ENCODE assay signal across 10 cellular contexts in genomic region chr1:184025242-184025675, GRCh38. TPM values are rescaled to one million over a fixed set of nuclear protein-coding genes. Genes with fewer than 3 reads are reported as not detected.
DNase-seq lines count a peak whose midpoint lies in the region; ATAC-seq, FAIRE-seq and TF ChIP-seq lines count a peak whose summit lies in the region.
"Had no signal": no experiment of that assay in that cellular context is flagged by ENCODE, and none has a peak within 500 bp of the region (broad histone marks: within the 10 kb centered on the region; RNA-seq: fewer than 3 reads in every experiment).

No MANE protein-coding gene starts in this region.

- H3K4me2 ChIP-seq in HepG2 (ENCODE audit: low read depth, low read length) (no peak overlapping the region), SK-N-SH (peak overlapping the region; percentile 45), hepatocyte (no peak overlapping the region)

- peaks cover 22% of the 10 kb centered on the region for H3K4me1 ChIP-seq in HepG2 (ENCODE audit: insufficient read depth, low read length)
- H3K4me1 ChIP-seq in right lobe of liver: no peaks in the 10 kb centered on the region
- H3K4me1 ChIP-seq in SK-N-SH (ENCODE audit: control insufficient read depth in 1 of 2, insufficient read depth in 2 of 2, low read depth in 1 of 2, low read length in 1 of 2): peaks cover 29 to 63% of the 10 kb centered on the region in 2 experiments; a peak in 3 of 4 replicates
- no peaks in the 10 kb centered on the region for H3K4me1 ChIP-seq in hepatocyte (ENCODE audit: insufficient read depth)

- H4K20me1 ChIP-seq in HepG2 (ENCODE audit: insufficient read depth, low read length) (no peaks in the 10 kb centered on the region), SK-N-SH (ENCODE audit: insufficient read depth) (no peaks in the 10 kb centered on the region), hepatocyte (ENCODE audit: insufficient read depth, poor library complexity, severe bottlenecking) (no peaks in the 10 kb centered on the region)

- TF ChIP-seq POLR2A in HepG2 (IDR thresholded peaks at IDR 0.05; ENCODE audit: insufficient read depth in 1 of 2, low read depth in 2 of 2, low read length in 2 of 2): no peak
- TF ChIP-seq POLR2A in right lobe of liver (IDR thresholded peaks at IDR 0.05): no peak

- no peak for TF ChIP-seq EP300 in HepG2 (IDR thresholded peaks at IDR 0.05; ENCODE audit: low read depth in 2 of 2, low read length in 2 of 2)
- no peak for TF ChIP-seq EP300 in HepG2 (CRISPR knock-in tag; IDR thresholded peaks at IDR 0.05; ENCODE audit: borderline replicate concordance)
- peak in 1 of 2 experiments; percentile 94; a peak in 2 of 4 replicates for TF ChIP-seq EP300 in SK-N-SH (IDR thresholded peaks at IDR 0.05; ENCODE audit: borderline replicate concordance in 1 of 2, low read depth in 1 of 2, low read length in 1 of 2)

- no peaks in the 10 kb centered on the region for H3K9me2 ChIP-seq in SK-N-SH
- H3K9me2 ChIP-seq in hepatocyte (replicated peaks; ENCODE audit: insufficient read depth): no peaks in the 10 kb centered on the region

- H3K36me3 ChIP-seq in HepG2 (replicated peaks in 1 of 2; ENCODE audit: control insufficient read depth in 1 of 2, insufficient read depth in 2 of 2, low read length in 2 of 2) (no peaks in the 10 kb centered on the region), right lobe of liver (no peaks in the 10 kb centered on the region), SK-N-SH (replicated peaks in 1 of 2; ENCODE audit: control insufficient read depth in 1 of 2, insufficient read depth in 2 of 2, low read length in 1 of 2) (no peaks in the 10 kb centered on the region), hepatocyte (replicated peaks; ENCODE audit: insufficient read depth, low read depth) (no peaks in the 10 kb centered on the region)

- no peak for TF ChIP-seq RAD21 in HepG2 (CRISPR knock-in tag; IDR thresholded peaks at IDR 0.05)
- no peak for TF ChIP-seq RAD21 in SK-N-SH (IDR thresholded peaks at IDR 0.05; ENCODE audit: low read length)

- H3F3A ChIP-seq in SK-N-SH (replicated peaks; ENCODE audit: insufficient read depth): peaks cover 5% of the 10 kb centered on the region

- no peaks in the 10 kb centered on the region for H3K9me3 ChIP-seq in HepG2 (ENCODE audit: low read length)
- H3K9me3 ChIP-seq in right lobe of liver: no peaks in the 10 kb centered on the region
- H3K9me3 ChIP-seq in SK-N-SH: no peaks in the 10 kb centered on the region
- no peaks in the 10 kb centered on the region for H3K9me3 ChIP-seq in hepatocyte (ENCODE audit: low read depth)

- H2AFZ ChIP-seq in HepG2 (ENCODE audit: low read length): no peak overlapping the region
- 0 out of 2 replicates have a peak overlapping the region, but pooled peaks have one; percentile 6 for H2AFZ ChIP-seq in SK-N-SH (ENCODE audit: low read depth)
- H2AFZ ChIP-seq in hepatocyte: no peak overlapping the region

- H3K4me3 ChIP-seq in HepG2 (replicated peaks in 1 of 3; ENCODE audit: insufficient read depth in 1 of 3, low read depth in 2 of 3, low read length in 3 of 3) (no peak overlapping the region), right lobe of liver (no peak overlapping the region), SK-N-SH (ENCODE audit: low read depth in 2 of 2, low read length in 1 of 2) (no peak overlapping the region), hepatocyte (no peak overlapping the region)

- H3K9ac ChIP-seq in HepG2 (ENCODE audit: insufficient read depth, low read depth, low read length) (no peak overlapping the region), SK-N-SH (no peak overlapping the region)

- DNase-seq in HepG2 (ENCODE audit: low spot score): peak; percentile 80
- DNase-seq in right lobe of liver: no peak
- DNase-seq in SK-N-SH: no peak
- DNase-seq in hepatocyte (ENCODE audit: low spot score): peak; percentile 18
- no peak for DNase-seq in mucosa of gallbladder (ENCODE audit: low spot score)
- DNase-seq in kidney glomerular epithelial cell (lab: John Stamatoyannopoulos, UW): no peak
- DNase-seq in NCI-H345 (lab: John Stamatoyannopoulos, UW): no peak
- DNase-seq: C1 segment of cervical spinal cord, NCI-H187 treated with DMSO at 0.1 percent for 48 hours had no signal

- in situ Hi-C loops in HepG2 (cut with HindIII; ENCODE audit: extremely low pct_ligation_motif_present, low pct_unique_long_range_greater_than_20kb): no loop called here

- H3K27me3 ChIP-seq in HepG2 (ENCODE audit: control insufficient read depth in 1 of 2, insufficient read depth in 2 of 2, low read length in 2 of 2) (no peaks in the 10 kb centered on the region; a peak in 2 of 5 replicates), right lobe of liver (no peaks in the 10 kb centered on the region), SK-N-SH (ENCODE audit: insufficient read depth) (no peaks in the 10 kb centered on the region), hepatocyte (no peaks in the 10 kb centered on the region)

- no TSS peak for BruUV-seq in HepG2 (replicated peaks; lab: Mats Ljungman, UMichigan)

- 0% methylated on average over 1 of the region's 1 CpG for WGBS in HepG2 (ENCODE audit: low lambda C conversion rate)
- WGBS in right lobe of liver (ENCODE audit: insufficient coverage, low coverage, low lambda C conversion rate, missing lambda C conversion rate): 60% methylated on average over 1 of the region's 1 CpG
- 28% methylated on average over 1 of the region's 1 CpG for WGBS in SK-N-SH (ENCODE audit: low lambda C conversion rate)
- WGBS in hepatocyte (ENCODE audit: low lambda C conversion rate, missing lambda C conversion rate): 31% methylated on average over 1 of the region's 1 CpG

- H3K27ac ChIP-seq in HepG2 (ENCODE audit: extremely low read length, insufficient read depth, low read length): no peak overlapping the region
- H3K27ac ChIP-seq in right lobe of liver: no peak overlapping the region
- peak overlapping the region; percentile 78 to 90 for H3K27ac ChIP-seq in SK-N-SH (ENCODE audit: low read depth in 2 of 2, low read length in 1 of 2)
- no peak overlapping the region for H3K27ac ChIP-seq in hepatocyte

- H3K79me2 ChIP-seq in HepG2 (ENCODE audit: insufficient read depth, low read length) (no peaks in the 10 kb centered on the region), SK-N-SH (ENCODE audit: insufficient read depth) (no peaks in the 10 kb centered on the region), hepatocyte (no peaks in the 10 kb centered on the region)

- CTCF ChIA-PET in HepG2 (lab: Yijun Ruan, JAX; ENCODE audit: low intra/inter-chr PET ratio, low total read pairs) (no interaction called here), SK-N-SH (lab: Yijun Ruan, JAX) (no interaction called here)

- intact Hi-C loops in HepG2 (cut with micrococcal nuclease; ENCODE audit: unreplicated experiment): loop anchor here (5.0 to 10.0 kb wide), 2 partner anchors 80 to 108 kb away; no protein-coding TSS in a partner anchor
- intact Hi-C loops in right lobe of liver (cut with DNase I): no loop called here

- no peak for FAIRE-seq in HepG2 (lab: Jason Lieb, UNC)

- ATAC-seq in HepG2: peak; percentile 92
- ATAC-seq in right lobe of liver: no peak
- no peak for ATAC-seq in GM21529 (IDR thresholded peaks at IDR 0.05; ENCODE audit: unreplicated experiment)

- POLR2A ChIA-PET in HepG2 (lab: Yijun Ruan, JAX): interaction anchor here (1.4 kb wide), 1 partner anchor 26 kb away, joined by 14 read pairs; the partner anchor contains the start of gene TSEN15
- POLR2A ChIA-PET in SK-N-SH (lab: Yijun Ruan, JAX): no interaction called here

- TF ChIP-seq CTCF in HepG2 (CRISPR knock-in tag; IDR thresholded peaks at IDR 0.05) (no peak), right lobe of liver (IDR thresholded peaks at IDR 0.05) (no peak), SK-N-SH (IDR thresholded peaks at IDR 0.05) (no peak), hepatocyte (IDR thresholded peaks at IDR 0.05; ENCODE audit: poor library complexity) (no peak)

RNA-seq across cellular contexts. Expression of gene COLGALT2, which starts 12.3 kb away (rescaled TPM):
- total RNA-seq in HepG2 (2016; rRNA removed; fragmentation: Illumina TruSeq; extraction: Trizol): 3.4 and 6.2 TPM in 2 replicates
- total RNA-seq in HepG2 (2016; cell fraction: cytosol; rRNA removed; fragmentation: Illumina TruSeq; extraction: Trizol; ENCODE audit: low read depth): 0.44 and 0.81 TPM in 2 replicates
- 3.4 and 6.0 TPM in 2 replicates for total RNA-seq in HepG2 (2016; cell fraction: insoluble cytoplasmic fraction; rRNA removed; fragmentation: Illumina TruSeq; extraction: Trizol)
- 2.0 and 2.2 TPM in 2 replicates for total RNA-seq in HepG2 (2016; cell fraction: membrane; rRNA removed; fragmentation: Illumina TruSeq; extraction: Trizol)
- 9.4 and 12.5 TPM in 2 replicates for total RNA-seq in HepG2 (2016; cell fraction: nucleus; rRNA removed; fragmentation: Illumina TruSeq; extraction: Trizol)
- 2.4 and 3.3 TPM in 2 replicates for polyA plus RNA-seq in HepG2 (2011; rRNA removed)
- polyA plus RNA-seq in HepG2 (2011; cell fraction: cytosol; rRNA removed): 2.5 and 3.3 TPM in 2 replicates
- polyA plus RNA-seq in HepG2 (2011; cell fraction: nucleus; rRNA removed): 4.9 and 8.5 TPM in 2 replicates
- polyA plus RNA-seq in HepG2 (2012): 0.56 and 1.7 TPM in 2 replicates
- 0.26 and 0.44 TPM in 2 replicates for polyA plus RNA-seq in HepG2 (2016; cell fraction: cytosol; fragmentation: Illumina TruSeq; extraction: Trizol; ENCODE audit: low read depth)
- 3.1 and 3.2 TPM in 2 replicates for polyA plus RNA-seq in HepG2 (2016; cell fraction: insoluble cytoplasmic fraction; fragmentation: Illumina TruSeq; extraction: Trizol; ENCODE audit: low read depth)
- 0.97 and 1.1 TPM in 2 replicates for polyA plus RNA-seq in HepG2 (2016; cell fraction: membrane; fragmentation: Illumina TruSeq; extraction: Trizol; ENCODE audit: low read depth)
- polyA plus RNA-seq in HepG2 (2016; cell fraction: nucleus; fragmentation: Illumina TruSeq; extraction: Trizol; ENCODE audit: insufficient read depth, low read depth): 11.0 and 13.1 TPM in 2 replicates
- polyA minus RNA-seq in HepG2 (2011; rRNA and poly(A)+ RNA removed; ENCODE audit: low replicate concordance): 4.2 TPM in 1 of 2 replicates, not detected in the other
- 2.5 and 3.3 TPM in 2 replicates for polyA minus RNA-seq in HepG2 (2011; cell fraction: cytosol; rRNA and poly(A)+ RNA removed)
- polyA minus RNA-seq in HepG2 (2011; cell fraction: nucleus; rRNA and poly(A)+ RNA removed): 7.1 and 11.3 TPM in 2 replicates
- under 1 TPM in 5 of 6 experiments, not detected in 1; 0.04 to 0.20 (median 0.17) TPM for total RNA-seq in right lobe of liver
- polyA plus RNA-seq in SK-N-SH (2012; rRNA removed): 4.4 and 6.2 TPM in 2 replicates
- 4.9 and 5.9 TPM in 2 replicates for polyA plus RNA-seq in SK-N-SH (2012; cell fraction: cytosol; rRNA removed)
- 12.8 and 14.6 TPM in 2 replicates for polyA plus RNA-seq in SK-N-SH (2012; cell fraction: nucleus; rRNA removed)
- total RNA-seq in hepatocyte: 1.5 and 1.7 TPM in 2 replicates
- 0.39 and 0.66 TPM in 2 replicates for polyA plus RNA-seq in hepatocyte
- total RNA-seq in mucosa of gallbladder: 4.6 TPM

RNA-seq across cellular contexts. Expression of gene TSEN15, which starts 26.3 kb away (rescaled TPM):
- total RNA-seq in HepG2 (2016; rRNA removed; fragmentation: Illumina TruSeq; extraction: Trizol) (35.8 and 44.3 TPM in 2 replicates), right lobe of liver (10 to 100 TPM in 5 of 6 experiments, 1 to 10 TPM in 1; 9.6 to 17.1 (median 11.3) TPM), hepatocyte (46.5 and 61.0 TPM in 2 replicates), mucosa of gallbladder (20.8 TPM)
- 6.4 and 7.5 TPM in 2 replicates for total RNA-seq in HepG2 (2016; cell fraction: cytosol; rRNA removed; fragmentation: Illumina TruSeq; extraction: Trizol; ENCODE audit: low read depth)
- 36.8 and 49.9 TPM in 2 replicates for total RNA-seq in HepG2 (2016; cell fraction: insoluble cytoplasmic fraction; rRNA removed; fragmentation: Illumina TruSeq; extraction: Trizol)
- 22.1 and 23.2 TPM in 2 replicates for total RNA-seq in HepG2 (2016; cell fraction: membrane; rRNA removed; fragmentation: Illumina TruSeq; extraction: Trizol)
- 36.7 and 39.0 TPM in 2 replicates for total RNA-seq in HepG2 (2016; cell fraction: nucleus; rRNA removed; fragmentation: Illumina TruSeq; extraction: Trizol)
- polyA plus RNA-seq in HepG2 (2011; rRNA removed) (17.3 and 25.6 TPM in 2 replicates), SK-N-SH (2012; rRNA removed) (28.4 and 29.0 TPM in 2 replicates), hepatocyte (20.7 and 35.7 TPM in 2 replicates)
- 14.6 and 16.8 TPM in 2 replicates for polyA plus RNA-seq in HepG2 (2011; cell fraction: cytosol; rRNA removed)
- 13.5 and 15.7 TPM in 2 replicates for polyA plus RNA-seq in HepG2 (2011; cell fraction: nucleus; rRNA removed)
- polyA plus RNA-seq in HepG2 (2012): 16.8 and 18.5 TPM in 2 replicates
- 8.7 and 10.5 TPM in 2 replicates for polyA plus RNA-seq in HepG2 (2016; cell fraction: cytosol; fragmentation: Illumina TruSeq; extraction: Trizol; ENCODE audit: low read depth)
- 48.1 and 51.6 TPM in 2 replicates for polyA plus RNA-seq in HepG2 (2016; cell fraction: insoluble cytoplasmic fraction; fragmentation: Illumina TruSeq; extraction: Trizol; ENCODE audit: low read depth)
- polyA plus RNA-seq in HepG2 (2016; cell fraction: membrane; fragmentation: Illumina TruSeq; extraction: Trizol; ENCODE audit: low read depth): 21.2 and 22.4 TPM in 2 replicates
- polyA plus RNA-seq in HepG2 (2016; cell fraction: nucleus; fragmentation: Illumina TruSeq; extraction: Trizol; ENCODE audit: insufficient read depth, low read depth): 45.6 and 47.3 TPM in 2 replicates
- polyA minus RNA-seq in HepG2 (2011; rRNA and poly(A)+ RNA removed; ENCODE audit: low replicate concordance): 28.6 and 45.4 TPM in 2 replicates
- polyA minus RNA-seq in HepG2 (2011; cell fraction: cytosol; rRNA and poly(A)+ RNA removed): 16.8 and 22.4 TPM in 2 replicates
- polyA minus RNA-seq in HepG2 (2011; cell fraction: nucleus; rRNA and poly(A)+ RNA removed): 74.5 and 82.7 TPM in 2 replicates
- 29.9 and 33.7 TPM in 2 replicates for polyA plus RNA-seq in SK-N-SH (2012; cell fraction: cytosol; rRNA removed)
- 21.6 and 24.2 TPM in 2 replicates for polyA plus RNA-seq in SK-N-SH (2012; cell fraction: nucleus; rRNA removed)

Comparison
In these comparisons a context has a peak if more than half of its experiments do, and no peak if none do; other contexts are left out.
1. DNase-seq: peak in HepG2 (single experiment) and hepatocyte (single experiment); none in right lobe of liver (0 of 3), SK-N-SH (single experiment), mucosa of gallbladder (single experiment), kidney glomerular epithelial cell (single experiment) and NCI-H345 (single experiment).
2. H3K27ac ChIP-seq: peak in SK-N-SH (2 of 2); none in HepG2 (single experiment), right lobe of liver (0 of 3) and hepatocyte (single experiment).
3. Of the 25 proteins assayed by ChIP-seq in both HepG2 and SK-N-SH: peak only in HepG2: none; only in SK-N-SH: FOSL2, FOXM1, JUND, MAX, NFIC, PBX3 and 7 more; in both: none; in neither: 11; mixed calls (peak in some experiments, not most) for 1.